ENCODE assay signal across 21 cellular contexts in genomic region chr18:21000667-21001066, GRCh38.
DNase-seq lines count a peak whose midpoint lies in the region; FAIRE-seq and TF ChIP-seq lines count a peak whose summit lies in the region.
"Had no signal": no experiment of that assay in that cellular context is flagged by ENCODE, and none has a peak within 500 bp of the region (broad histone marks: within the 10 kb centered on the region; RNA-seq: fewer than 3 reads in every experiment).

No MANE protein-coding gene starts in this region.

- H3K79me2 ChIP-seq in astrocyte (ENCODE audit: insufficient read depth, low read length) = peaks cover 28% of the 10 kb centered on the region

- no peak overlapping the region for H3K4me3 Mint-ChIP-seq in astrocyte (ENCODE audit: unreplicated experiment)
- H3K4me3 Mint-ChIP-seq: activated CD4-positive, alpha-beta memory T cell treated with anti-CD3 and anti-CD28 coated beads for 36 hours had no signal

- H3K4me3 ChIP-seq in astrocyte (ENCODE audit: insufficient read depth, low read depth, low read length) (no peak overlapping the region), foreskin fibroblast (ENCODE audit: low read depth in 1 of 2, low read length in 2 of 2) (no peak overlapping the region), BE2C (ENCODE audit: low read depth, low read length) (no peak overlapping the region)
- H3K4me3 ChIP-seq: lung, pancreas, smooth muscle cell had no signal

- no peak overlapping the region for H3K27ac Mint-ChIP-seq in astrocyte (ENCODE audit: unreplicated experiment)
- H3K27ac Mint-ChIP-seq: activated CD4-positive, alpha-beta memory T cell treated with anti-CD3 and anti-CD28 coated beads for 36 hours had no signal

- H3K27me3 ChIP-seq in astrocyte (ENCODE audit: insufficient read depth, low read length) (no peaks in the 10 kb centered on the region), BE2C (no peaks in the 10 kb centered on the region)
- H3K27me3 ChIP-seq: pancreas had no signal

- no peak overlapping the region for H3K4me2 ChIP-seq in astrocyte (ENCODE audit: low read length)
- H3K4me2 ChIP-seq: smooth muscle cell had no signal

- no peak overlapping the region for H3K27ac ChIP-seq in astrocyte (ENCODE audit: low read depth, low read length)
- H3K27ac ChIP-seq: pancreas, WERI-Rb-1 had no signal

- H3K4me1 ChIP-seq in astrocyte (ENCODE audit: insufficient read depth, low read length) = no peaks in the 10 kb centered on the region
- no peaks in the 10 kb centered on the region for H3K4me1 ChIP-seq in BE2C

- H2AFZ ChIP-seq in astrocyte (ENCODE audit: low read depth, low read length) = no peak overlapping the region

- H3K9ac ChIP-seq in astrocyte (ENCODE audit: low read length) = no peak overlapping the region

- peaks cover 9% of the 10 kb centered on the region for H3K36me3 Mint-ChIP-seq in astrocyte (ENCODE audit: low read depth, unreplicated experiment)

- peaks cover 5% of the 10 kb centered on the region for H3K4me1 Mint-ChIP-seq in astrocyte (ENCODE audit: low read depth, unreplicated experiment)

- DNase-seq in EH (ENCODE audit: low read depth) (peak; percentile 54), HT1080 (ENCODE audit: low read depth) (peak; percentile 9), astrocyte (ENCODE audit: low read depth) (peak; percentile 10), foreskin fibroblast (peak; percentile 14 to 52), BE2C (no peak), DMS53 (lab: John Stamatoyannopoulos, UW) (no peak), H54 (ENCODE audit: insufficient read length, low spot score) (no peak)
- DNase-seq in activated CD4-positive, alpha-beta T cell treated with anti-CD3 and anti-CD28 coated beads for 4 hours = no peak
- DNase-seq: activated CD4-positive, alpha-beta memory T cell treated with anti-CD3 and anti-CD28 coated beads for 36 hours; activated naive CD4-positive, alpha-beta T cell treated with anti-CD3 and anti-CD28 coated beads, Interleukin-2, amount 50 U/mL, for 16 hours; Caco-2; erythroblast; MM.1S; NCI-H187 treated with DMSO at 0.1 percent for 48 hours; NCI-H446 treated with DMSO at 0.1 percent for 48 hours; pancreas; SHP77; stimulated activated CD4-positive, alpha-beta T cell treated with anti-CD3 and anti-CD28 coated beads, Interleukin-4, amount 100 ng/mL, for 4 hours; WERI-Rb-1 had no signal

- no peak for TF ChIP-seq POLR2A in H54 (IDR thresholded peaks at IDR 0.05; ENCODE audit: low read depth, low read length)

- H4K20me1 ChIP-seq in astrocyte (ENCODE audit: insufficient read depth, low read length) = peaks cover 33% of the 10 kb centered on the region

- H3K27me3 Mint-ChIP-seq in astrocyte (ENCODE audit: low read depth, unreplicated experiment) = no peaks in the 10 kb centered on the region
- H3K27me3 Mint-ChIP-seq: activated CD4-positive, alpha-beta memory T cell treated with anti-CD3 and anti-CD28 coated beads for 36 hours had no signal

- no peak for TF ChIP-seq CTCF in astrocyte (IDR thresholded peaks at IDR 0.05; ENCODE audit: insufficient read depth, low read depth, low read length)
- TF ChIP-seq CTCF in foreskin fibroblast (IDR thresholded peaks at IDR 0.05; ENCODE audit: low read depth, low read length) = no peak
- TF ChIP-seq CTCF in BE2C (IDR thresholded peaks at IDR 0.05; ENCODE audit: low read depth, low read length) = no peak

- FAIRE-seq in astrocyte (lab: Jason Lieb, UNC) (peak; percentile 70), H54 (lab: Jason Lieb, UNC) (no peak)
- FAIRE-seq: pancreas had no signal

- no peaks in the 10 kb centered on the region for H3K9me3 Mint-ChIP-seq in astrocyte (ENCODE audit: unreplicated experiment)
- H3K9me3 Mint-ChIP-seq: activated CD4-positive, alpha-beta memory T cell treated with anti-CD3 and anti-CD28 coated beads for 36 hours had no signal

- H3K9me3 ChIP-seq in astrocyte (ENCODE audit: insufficient read depth, low read depth, low read length) (no peaks in the 10 kb centered on the region), BE2C (no peaks in the 10 kb centered on the region)
- H3K9me3 ChIP-seq: Caco-2, pancreas had no signal

- H3K36me3 ChIP-seq in astrocyte (ENCODE audit: insufficient read depth, low read length) = no peaks in the 10 kb centered on the region
- no peaks in the 10 kb centered on the region for H3K36me3 ChIP-seq in BE2C

Comparison
In these comparisons a context has a peak if more than half of its experiments do, and no peak if none do; other contexts are left out.
1. DNase-seq: peak in EH (single experiment), HT1080 (single experiment), astrocyte (single experiment) and foreskin fibroblast (2 of 2); none in BE2C (single experiment), DMS53 (single experiment), H54 (single experiment) and activated CD4-positive, alpha-beta T cell treated with anti-CD3 and anti-CD28 coated beads for 4 hours (0 of 2).